Comparison of ENCODE assay signal across 8 cellular contexts in the genomic region with DNA sequence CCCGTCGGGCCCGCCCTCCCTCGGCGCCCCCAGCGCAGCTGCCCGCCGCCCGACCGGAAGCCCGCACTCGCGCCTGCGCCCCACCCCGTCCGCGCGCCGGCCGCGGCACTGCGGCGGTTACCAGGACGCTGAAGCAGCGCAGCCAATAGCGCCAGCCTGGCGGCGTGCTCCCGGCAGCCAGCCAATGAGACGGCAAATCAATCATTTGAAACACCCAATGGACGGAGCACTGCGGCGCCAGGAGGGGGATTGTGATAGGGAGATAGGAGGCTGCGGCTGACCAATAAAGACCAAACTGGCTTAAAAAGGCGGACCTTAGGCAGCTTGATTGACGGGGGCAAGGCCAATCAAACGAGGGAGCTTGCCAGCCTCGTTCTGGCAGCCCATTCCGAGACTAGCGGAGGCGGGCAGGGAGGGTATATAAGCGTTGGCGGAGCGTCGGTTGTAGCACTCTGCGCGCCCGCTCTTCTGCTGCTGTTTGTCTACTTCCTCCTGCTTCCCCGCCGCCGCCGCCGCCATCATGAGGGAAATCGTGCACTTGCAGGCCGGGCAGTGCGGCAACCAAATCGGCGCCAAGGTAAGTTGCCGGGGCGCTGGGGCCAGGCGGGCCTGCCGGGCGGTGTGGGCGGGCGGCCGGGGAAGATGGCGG. TPM values are rescaled to one million over a fixed set of nuclear protein-coding genes. Genes with fewer than 3 reads are reported as not detected.
DNase-seq lines count a peak whose midpoint lies in the region; ATAC-seq, FAIRE-seq and TF ChIP-seq lines count a peak whose summit lies in the region.

Gene TUBB4B (plus strand): TSS at position 447 of the 649 bp plus-strand sequence. CDS start 74 bp downstream, at position 521.

- peaks cover 65 to 75% (median 70%) of the 10 kb centered on the region in 4 donors for H3K4me1 ChIP-seq in esophagus muscularis mucosa
- peaks cover 0 to 58% of the 10 kb centered on the region in 2 donors for H3K4me1 ChIP-seq in muscle layer of duodenum (ENCODE audit: control insufficient read depth in 1 of 2, insufficient read depth in 2 of 2, low read length in 2 of 2)

- H3K9me3 ChIP-seq in KOPT-K1 (ENCODE audit: insufficient read depth, low read length, poor library complexity, severe bottlenecking) (no peaks in the 10 kb centered on the region), esophagus muscularis mucosa (no peaks in the 10 kb centered on the region), muscle layer of duodenum (ENCODE audit: control insufficient read depth in 1 of 2, low read length in 2 of 2) (no peaks in the 10 kb centered on the region)

- peak; percentile 94 for FAIRE-seq in RCC 7860 (lab: Jason Lieb, UNC)

- no peaks in the 10 kb centered on the region for H3K9me3 Mint-ChIP-seq in activated T-cell treated with anti-CD3 and anti-CD28 coated beads, Interleukin-2, amount 50 U/mL, for 72 hours

- peak within 1 kb of the TSS; percentile 79 to 99 (median 86) for H3K4me3 ChIP-seq in esophagus muscularis mucosa
- H3K4me3 ChIP-seq in muscle layer of duodenum (ENCODE audit: low read depth in 1 of 2, low read length in 2 of 2): peak within 1 kb of the TSS; percentile 74 to 83

- H3K27ac ChIP-seq in KOPT-K1 (ENCODE audit: low read depth, low read length, poor library complexity, severe bottlenecking) (peak within 1 kb of the TSS; percentile 92), esophagus muscularis mucosa (replicated peaks in 1 of 4) (peak within 1 kb of the TSS; percentile 95 to 98 (median 98)), muscle layer of duodenum (ENCODE audit: low read length) (peak within 1 kb of the TSS; percentile 79)

- TF ChIP-seq CTCF in esophagus muscularis mucosa (IDR thresholded peaks at IDR 0.05): peak in 1 of 3 experiments; percentile 38

- peaks cover 23% of the 10 kb centered on the region for H3K36me3 ChIP-seq in KOPT-K1 (ENCODE audit: insufficient read depth, low read length)
- H3K36me3 ChIP-seq in esophagus muscularis mucosa: peaks cover 13 to 25% (median 19%) of the 10 kb centered on the region in 4 donors
- H3K36me3 ChIP-seq in muscle layer of duodenum (ENCODE audit: control insufficient read depth in 1 of 2, insufficient read depth in 2 of 2, low read length in 2 of 2): peaks cover 0 to 10% of the 10 kb centered on the region in 2 donors

- H3K36me3 Mint-ChIP-seq in activated T-cell treated with anti-CD3 and anti-CD28 coated beads, Interleukin-2, amount 50 U/mL, for 72 hours (ENCODE audit: insufficient read depth in 2 of 2): peaks cover 9 to 11% of the 10 kb centered on the region in 2 donors

- no peak for TF ChIP-seq EP300 in esophagus muscularis mucosa (IDR thresholded peaks at IDR 0.05)

- H3K4me3 Mint-ChIP-seq in activated T-cell treated with anti-CD3 and anti-CD28 coated beads, Interleukin-2, amount 50 U/mL, for 72 hours: peak within 1 kb of the TSS; percentile 88 to 91

- peak; percentile 81 for ATAC-seq in GM21786 (IDR thresholded peaks at IDR 0.05; ENCODE audit: unreplicated experiment)
- ATAC-seq in activated T-cell treated with anti-CD3 and anti-CD28 coated beads, Interleukin-2, amount 50 U/mL, for 72 hours (replicated peaks in 1 of 2): peak; percentile 70 to 75

- peak; percentile 99 for DNase-seq in DMS79 (lab: John Stamatoyannopoulos, UW)
- peak; percentile 100 for DNase-seq in RCC 7860 (ENCODE audit: low spot score)
- DNase-seq in activated T-cell treated with anti-CD3 and anti-CD28 coated beads, Interleukin-2, amount 50 U/mL, for 72 hours: peak; percentile 97 to 98
- DNase-seq in esophagus muscularis mucosa (ENCODE audit: extremely low spot score): peak; percentile 100
- DNase-seq in stimulated activated CD8-positive, alpha-beta memory T cell treated with anti-CD3 and anti-CD28 coated beads, Interleukin-7, amount 100 ng/mL, for 4 hours (ENCODE audit: low read depth in 2 of 2): peak; percentile 96 to 99

- H3K27me3 ChIP-seq in esophagus muscularis mucosa (no peaks in the 10 kb centered on the region), muscle layer of duodenum (ENCODE audit: low read depth, low read length) (no peaks in the 10 kb centered on the region)

- no peaks in the 10 kb centered on the region for H3K27me3 Mint-ChIP-seq in activated T-cell treated with anti-CD3 and anti-CD28 coated beads, Interleukin-2, amount 50 U/mL, for 72 hours (ENCODE audit: low read depth)

- WGBS in esophagus muscularis mucosa: 2% methylated on average over 12 of the region's 67 CpGs

- peak; percentile 100 for TF ChIP-seq POLR2A in esophagus muscularis mucosa (IDR thresholded peaks at IDR 0.05; ENCODE audit: low read depth)

- peak within 1 kb of the TSS; percentile 97 for H3K27ac Mint-ChIP-seq in activated T-cell treated with anti-CD3 and anti-CD28 coated beads, Interleukin-2, amount 50 U/mL, for 72 hours

- H3K4me1 Mint-ChIP-seq in activated T-cell treated with anti-CD3 and anti-CD28 coated beads, Interleukin-2, amount 50 U/mL, for 72 hours (ENCODE audit: low read depth): peaks cover 32% of the 10 kb centered on the region

- intact Hi-C loops in esophagus muscularis mucosa (cut with DNase I): no loop called here

RNA-seq across cellular contexts. Expression of gene TUBB4B, which starts in this region (rescaled TPM):
- 100 to 1,000 TPM; 122 to 128 TPM for total RNA-seq in activated T-cell treated with anti-CD3 and anti-CD28 coated beads, Interleukin-2, amount 50 U/mL, for 72 hours
- total RNA-seq in esophagus muscularis mucosa: 100 to 1,000 TPM; 227 to 469 (median 304) TPM

Comparison
In these comparisons a context has a peak if more than half of its experiments do, and no peak if none do; other contexts are left out.
1. Peak in every context shown above with its lines: DNase-seq, ATAC-seq, H3K4me3 ChIP-seq and H3K27ac ChIP-seq.